Comparison of ENCODE assay signal across 17 cellular contexts in genomic region chr11:107446822-107447431, GRCh38. TPM values are rescaled to one million over a fixed set of nuclear protein-coding genes. Genes with fewer than 3 reads are reported as not detected.
DNase-seq lines count a peak whose midpoint lies in the region; ATAC-seq and TF ChIP-seq lines count a peak whose summit lies in the region.
"Had no signal": no experiment of that assay in that cellular context is flagged by ENCODE, and none has a peak within 500 bp of the region (broad histone marks: within the 10 kb centered on the region; RNA-seq: fewer than 3 reads in every experiment).

No MANE protein-coding gene starts in this region.

- no peak overlapping the region for H2AFZ ChIP-seq in Karpas-422 (ENCODE audit: low read length)

- H3K27ac Mint-ChIP-seq in stimulated activated memory B cell treated with anti-CD40 and anti-IgM and Interleukin-4, amounts not matched to agents 10 μg/mL and 1 μg/mL and 100 μg/mL, for 72 hours = peak overlapping the region; percentile 49
- no peak overlapping the region for H3K27ac Mint-ChIP-seq in activated CD8-positive, alpha-beta memory T cell treated with anti-CD3 and anti-CD28 coated beads, Interleukin-2, amount 10 ng/mL, durations not matched to agents 7 days and 5 days
- no peak overlapping the region for H3K27ac Mint-ChIP-seq in MCF 10A (ENCODE audit: low read depth, unreplicated experiment)

- H3K9me2 ChIP-seq in Karpas-422 (replicated peaks; ENCODE audit: insufficient read depth, low read length) = no peaks in the 10 kb centered on the region

- peaks cover 83% of the 10 kb centered on the region for H3K36me3 Mint-ChIP-seq in stimulated activated memory B cell treated with anti-CD40 and anti-IgM and Interleukin-4, amounts not matched to agents 10 μg/mL and 1 μg/mL and 100 μg/mL, for 72 hours
- peaks cover 51% of the 10 kb centered on the region for H3K36me3 Mint-ChIP-seq in activated CD8-positive, alpha-beta memory T cell treated with anti-CD3 and anti-CD28 coated beads, Interleukin-2, amount 10 ng/mL, durations not matched to agents 7 days and 5 days
- H3K36me3 Mint-ChIP-seq in MCF 10A (ENCODE audit: insufficient read depth, unreplicated experiment) = peaks cover 55% of the 10 kb centered on the region

- H3K4me2 ChIP-seq in Karpas-422 (ENCODE audit: low read depth, low read length, poor library complexity, severe bottlenecking) = peak overlapping the region; percentile 18
- H3K4me2 ChIP-seq: BLaER1 had no signal

- POLR2A ChIA-PET in MCF 10A (lab: Yijun Ruan, JAX) = interaction anchor here (0.6 kb wide), 1 partner anchor 956 kb away, joined by 3 read pairs; no protein-coding TSS in a partner anchor

- intact Hi-C loops in MCF 10A (cut with micrococcal nuclease) = no loop called here

- ATAC-seq in GM18511 (IDR thresholded peaks at IDR 0.05; ENCODE audit: unreplicated experiment) = peak; percentile 51
- ATAC-seq in GM19324 (IDR thresholded peaks at IDR 0.05; ENCODE audit: low FRiP score, unreplicated experiment) = peak; percentile 54
- no peak for ATAC-seq in stimulated activated memory B cell treated with anti-CD40 and anti-IgM and Interleukin-4, amounts not matched to agents 10 μg/mL and 1 μg/mL and 100 μg/mL, for 72 hours
- no peak for ATAC-seq in activated CD8-positive, alpha-beta memory T cell treated with anti-CD3 and anti-CD28 coated beads, Interleukin-2, amount 10 ng/mL, durations not matched to agents 7 days and 5 days
- ATAC-seq in GM21447 (IDR thresholded peaks at IDR 0.05; ENCODE audit: unreplicated experiment) = no peak
- ATAC-seq: K562 had no signal

- H3K4me3 ChIP-seq in Karpas-422 (ENCODE audit: low read length) = no peak overlapping the region
- H3K4me3 ChIP-seq: BLaER1, K562, SJSA1 had no signal

- H3K79me2 ChIP-seq in Karpas-422 (ENCODE audit: low read length) = peaks cover 86% of the 10 kb centered on the region

- peak overlapping the region; percentile 2; the same call in 1 of the 2 replicates for H3K9ac ChIP-seq in Karpas-422 (ENCODE audit: low read length)
- H3K9ac ChIP-seq: BLaER1 had no signal

- CTCF ChIA-PET in activated CD8-positive, alpha-beta memory T cell treated with anti-CD3 and anti-CD28 coated beads, Interleukin-2, amount 10 ng/mL, durations not matched to agents 7 days and 5 days (lab: Charles Lee) = interaction anchor here (1.1 kb wide), 1 partner anchor 21 kb away, joined by 3 read pairs; no protein-coding TSS in a partner anchor
- CTCF ChIA-PET in MCF 10A (lab: Yijun Ruan, JAX) = no interaction called here

- H4K20me1 ChIP-seq in Karpas-422 (ENCODE audit: insufficient read depth, low read depth, low read length) = no peaks in the 10 kb centered on the region
- H4K20me1 ChIP-seq: BLaER1 had no signal

- peaks cover 43% of the 10 kb centered on the region for H3K4me1 Mint-ChIP-seq in stimulated activated memory B cell treated with anti-CD40 and anti-IgM and Interleukin-4, amounts not matched to agents 10 μg/mL and 1 μg/mL and 100 μg/mL, for 72 hours
- H3K4me1 Mint-ChIP-seq in activated CD8-positive, alpha-beta memory T cell treated with anti-CD3 and anti-CD28 coated beads, Interleukin-2, amount 10 ng/mL, durations not matched to agents 7 days and 5 days = peaks cover 8% of the 10 kb centered on the region
- H3K4me1 Mint-ChIP-seq in MCF 10A (ENCODE audit: insufficient read depth, unreplicated experiment) = no peaks in the 10 kb centered on the region

- no peaks in the 10 kb centered on the region for H3K27me3 Mint-ChIP-seq in stimulated activated memory B cell treated with anti-CD40 and anti-IgM and Interleukin-4, amounts not matched to agents 10 μg/mL and 1 μg/mL and 100 μg/mL, for 72 hours
- no peaks in the 10 kb centered on the region for H3K27me3 Mint-ChIP-seq in activated CD8-positive, alpha-beta memory T cell treated with anti-CD3 and anti-CD28 coated beads, Interleukin-2, amount 10 ng/mL, durations not matched to agents 7 days and 5 days
- no peaks in the 10 kb centered on the region for H3K27me3 Mint-ChIP-seq in MCF 10A (ENCODE audit: insufficient read depth, unreplicated experiment)
- H3K27me3 Mint-ChIP-seq: CD8-positive, alpha-beta memory T cell had no signal

- BruUV-seq in MCF 10A (replicated peaks; lab: Mats Ljungman, UMichigan) = no TSS peak

- H3K36me3 ChIP-seq in Karpas-422 (ENCODE audit: insufficient read depth, low read length) = peaks cover 72% of the 10 kb centered on the region
- H3K36me3 ChIP-seq: SJSA1 had no signal

- peak overlapping the region; percentile 4; the same call in 1 of the 2 replicates for H3K27ac ChIP-seq in Karpas-422 (ENCODE audit: low read length)
- H3K27ac ChIP-seq: BLaER1, SJSA1 had no signal

- no peaks in the 10 kb centered on the region for H3K9me3 Mint-ChIP-seq in stimulated activated memory B cell treated with anti-CD40 and anti-IgM and Interleukin-4, amounts not matched to agents 10 μg/mL and 1 μg/mL and 100 μg/mL, for 72 hours
- H3K9me3 Mint-ChIP-seq in activated CD8-positive, alpha-beta memory T cell treated with anti-CD3 and anti-CD28 coated beads, Interleukin-2, amount 10 ng/mL, durations not matched to agents 7 days and 5 days (ENCODE audit: low read depth) = no peaks in the 10 kb centered on the region
- H3K9me3 Mint-ChIP-seq in MCF 10A (ENCODE audit: unreplicated experiment) = no peaks in the 10 kb centered on the region
- H3K9me3 Mint-ChIP-seq: CD8-positive, alpha-beta memory T cell had no signal

- no peaks in the 10 kb centered on the region for H3K9me3 ChIP-seq in Karpas-422 (ENCODE audit: low read length)
- H3K9me3 ChIP-seq: SJSA1 had no signal

- H3K4me1 ChIP-seq in Karpas-422 (ENCODE audit: low read length) = peaks cover 13% of the 10 kb centered on the region
- H3K4me1 ChIP-seq: BLaER1, SJSA1 had no signal

- H3K4me3 Mint-ChIP-seq in stimulated activated memory B cell treated with anti-CD40 and anti-IgM and Interleukin-4, amounts not matched to agents 10 μg/mL and 1 μg/mL and 100 μg/mL, for 72 hours = peak overlapping the region; percentile 46
- no peak overlapping the region for H3K4me3 Mint-ChIP-seq in activated CD8-positive, alpha-beta memory T cell treated with anti-CD3 and anti-CD28 coated beads, Interleukin-2, amount 10 ng/mL, durations not matched to agents 7 days and 5 days
- H3K4me3 Mint-ChIP-seq in MCF 10A (ENCODE audit: unreplicated experiment) = no peak overlapping the region
- H3K4me3 Mint-ChIP-seq: CD8-positive, alpha-beta memory T cell had no signal

- DNase-seq in Karpas-422 (peak; percentile 56), MCF 10A (ENCODE audit: unreplicated experiment) (no peak)
- no peak for DNase-seq in activated CD8-positive, alpha-beta memory T cell treated with anti-CD3 and anti-CD28 coated beads, Interleukin-2, amount 10 ng/mL, durations not matched to agents 7 days and 5 days
- DNase-seq: CD8-positive, alpha-beta memory T cell; NCI-H1092 treated with DMSO at 0.1 percent for 48 hours; NCI-H1694 treated with DMSO at 0.1 percent for 48 hours; NCI-H69; NK-92 treated with Interleukin-12 subunit alpha and Interleukin-12 subunit beta, amount 100 ng/mL, for 24 hours; OCI-M1; RPMI8226 had no signal

- no peaks in the 10 kb centered on the region for H3K27me3 ChIP-seq in Karpas-422 (ENCODE audit: low read length)
- H3K27me3 ChIP-seq: BLaER1, SJSA1 had no signal

- no peak for TF ChIP-seq CTCF in MCF 10A (IDR thresholded peaks at IDR 0.05; ENCODE audit: unreplicated experiment)

RNA-seq across cellular contexts. Expression of gene CWF19L2, which starts 10.7 kb away (rescaled TPM):
- total RNA-seq in Karpas-422 (2014; rRNA removed; shearing (Covaris generic); ENCODE audit: low replicate concordance) = 41.0 and 43.5 TPM in 2 replicates
- 10 to 100 TPM; 14.1 to 17.3 TPM for total RNA-seq in activated CD8-positive, alpha-beta memory T cell treated with anti-CD3 and anti-CD28 coated beads, Interleukin-2, amount 10 ng/mL, durations not matched to agents 7 days and 5 days
- 8.5 and 10.7 TPM in 2 replicates for total RNA-seq in MCF 10A (2022)

Comparison
In these comparisons a context has a peak if more than half of its experiments do, and no peak if none do; other contexts are left out.
1. ATAC-seq: peak in GM18511 (single experiment) and GM19324 (single experiment); none in stimulated activated memory B cell treated with anti-CD40 and anti-IgM and Interleukin-4, amounts not matched to agents 10 μg/mL and 1 μg/mL and 100 μg/mL, for 72 hours (single experiment), activated CD8-positive, alpha-beta memory T cell treated with anti-CD3 and anti-CD28 coated beads, Interleukin-2, amount 10 ng/mL, durations not matched to agents 7 days and 5 days (single experiment) and GM21447 (single experiment).